9 cellular contexts compared by ENCODE assay signal in genomic region chr4:10101559-10102192, GRCh38. TPM values are rescaled to one million over a fixed set of nuclear protein-coding genes. Genes with fewer than 3 reads are reported as not detected.
A peak's percentile ranks its signal among the peaks of the same experiment; 100 is the strongest.
DNase-seq lines count a peak whose midpoint lies in the region; ATAC-seq and TF ChIP-seq lines count a peak whose summit lies in the region.
"Had no signal": no experiment of that assay in that cellular context is flagged by ENCODE, and none has a peak within 500 bp of the region (broad histone marks: within the 10 kb centered on the region; RNA-seq: fewer than 3 reads in every experiment).

No MANE protein-coding gene starts in this region.

- H3K4me3 ChIP-seq in vagina: no peak overlapping the region

- POLR2A ChIA-PET in naive thymus-derived CD8-positive, alpha-beta T cell (lab: Charles Lee): interaction anchor here (17.3 kb wide), 1 partner anchor 14 kb away, joined by 349 read pairs; the partner anchor contains the start of gene WDR1

- peaks cover 65 to 99% (median 97%) of the 10 kb centered on the region in 4 donors for H3K4me1 Mint-ChIP-seq in naive thymus-derived CD8-positive, alpha-beta T cell

- no peak for TF ChIP-seq CTCF in vagina (IDR thresholded peaks at IDR 0.05)

- intact Hi-C loops in Right ventricle myocardium inferior (cut with DNase I): no loop called here
- intact Hi-C loops in cardiac septum (cut with DNase I): no loop called here
- intact Hi-C loops in vagina (cut with DNase I): no loop called here

- peaks cover 0 to 28% of the 10 kb centered on the region in 2 donors for H3K36me3 ChIP-seq in vagina

- H3K27ac ChIP-seq in cingulate gyrus (ENCODE audit: low read depth, low read length) (peak overlapping the region; percentile 63), vagina (peak overlapping the region; percentile 89)

- H3K27me3 ChIP-seq in vagina: no peaks in the 10 kb centered on the region

- H3K9me3 ChIP-seq in vagina: no peaks in the 10 kb centered on the region

- H3K4me3 Mint-ChIP-seq in naive thymus-derived CD8-positive, alpha-beta T cell: peak overlapping the region in 8 of 10 donors; percentile 13 to 79 (median 63)
- H3K4me3 Mint-ChIP-seq: activated B cell treated with CpG ODN at 0.5 μM for 24 hours had no signal

- peak; percentile 27 for ATAC-seq in Right ventricle myocardium inferior
- ATAC-seq in naive thymus-derived CD8-positive, alpha-beta T cell: no peak
- ATAC-seq in HG02798 (IDR thresholded peaks at IDR 0.05; ENCODE audit: poor library complexity, unreplicated experiment): no peak
- no peak for ATAC-seq in HG02678 (IDR thresholded peaks at IDR 0.05; ENCODE audit: unreplicated experiment)

- no peak for TF ChIP-seq POLR2A in vagina (IDR thresholded peaks at IDR 0.05)

- peaks cover 100% of the 10 kb centered on the region for H3K4me1 ChIP-seq in vagina

- no peaks in the 10 kb centered on the region for H3K27me3 Mint-ChIP-seq in naive thymus-derived CD8-positive, alpha-beta T cell
- H3K27me3 Mint-ChIP-seq: activated B cell treated with CpG ODN at 0.5 μM for 24 hours had no signal

- peaks cover 0 to 83% (median 10%) of the 10 kb centered on the region in 3 donors for H3K36me3 Mint-ChIP-seq in naive thymus-derived CD8-positive, alpha-beta T cell

- no peaks in the 10 kb centered on the region for H3K9me3 Mint-ChIP-seq in naive thymus-derived CD8-positive, alpha-beta T cell
- H3K9me3 Mint-ChIP-seq: activated B cell treated with CpG ODN at 0.5 μM for 24 hours had no signal

- DNase-seq in Right ventricle myocardium inferior (ENCODE audit: missing footprints) (peak; percentile 63), cardiac septum (ENCODE audit: low spot score) (no peak), vagina (ENCODE audit: extremely low spot score in 2 of 2) (no peak), Kasumi-1 (lab: John Stamatoyannopoulos, UW) (no peak)
- DNase-seq in naive thymus-derived CD8-positive, alpha-beta T cell: no peak
- DNase-seq: activated B cell treated with CpG ODN at 0.5 μM for 24 hours had no signal

- H3K27ac Mint-ChIP-seq in naive thymus-derived CD8-positive, alpha-beta T cell: peak overlapping the region; percentile 77 to 96 (median 92)
- H3K27ac Mint-ChIP-seq: activated B cell treated with CpG ODN at 0.5 μM for 24 hours had no signal

RNA-seq across cellular contexts. Expression of gene WDR1, which starts 14.9 kb away (rescaled TPM):
- 210 TPM for total RNA-seq in Right ventricle myocardium inferior
- total RNA-seq in cardiac septum: 245 TPM
- total RNA-seq in naive thymus-derived CD8-positive, alpha-beta T cell: 100 to 1,000 TPM; 295 to 300 TPM
- polyA plus RNA-seq in naive thymus-derived CD8-positive, alpha-beta T cell: 100 to 1,000 TPM; 304 to 378 (median 322) TPM
- total RNA-seq in vagina: 159 TPM
